In genomic region chr5:90395005-90395404, GRCh38 we compare ENCODE assay signal across 30 cellular contexts.
"Had no signal": no experiment of that assay in that cellular context is flagged by ENCODE, and none has a peak within 500 bp of the region (broad histone marks: within the 10 kb centered on the region; RNA-seq: fewer than 3 reads in every experiment).

No MANE protein-coding gene starts in this region.

- H3K4me3 ChIP-seq: adrenal gland, body of pancreas, esophagus muscularis mucosa, gastrocnemius medialis, heart left ventricle had no signal

- ATAC-seq: activated CD4-positive, alpha-beta T cell treated with anti-CD3 and anti-CD28 coated beads for 36 hours; activated CD8-positive, alpha-beta memory T cell treated with anti-CD3 and anti-CD28 coated beads, Interleukin-2, amount 10 ng/mL, durations not matched to agents 7 days and 5 days; activated CD8-positive, alpha-beta T cell treated with anti-CD3 and anti-CD28 coated beads, Interleukin-2, amount 10 ng/mL, durations not matched to agents 7 days and 5 days; activated naive CD8-positive, alpha-beta T cell treated with anti-CD3 and anti-CD28 coated beads, Interleukin-2, amount 50 U/mL, for 24 hours; body of pancreas; effector memory CD8-positive, alpha-beta T cell; foreskin keratinocyte; gastrocnemius medialis; heart left ventricle had no signal

- H3K27me3 ChIP-seq: adrenal gland, body of pancreas, esophagus muscularis mucosa, foreskin keratinocyte, gastrocnemius medialis, heart left ventricle had no signal

- DNase-seq: activated CD4-positive, alpha-beta memory T cell treated with anti-CD3 and anti-CD28 coated beads for 36 hours; activated CD4-positive, alpha-beta T cell treated with anti-CD3 and anti-CD28 coated beads for 36 hours; activated CD4-positive, alpha-beta T cell treated with anti-CD3 and anti-CD28 coated beads, Interleukin-2, amount 10 ng/mL, durations not matched to agents 24 days and 14 days; activated CD4-positive, CD25-positive, alpha-beta regulatory T cell; activated CD4-positive, CD25-positive, alpha-beta regulatory T cell treated with anti-CD3 and anti-CD28 coated beads, Interleukin-2, amount 50 U/mL, for 72 hours; activated CD8-positive, alpha-beta memory T cell treated with anti-CD3 and anti-CD28 coated beads, Interleukin-2, amount 10 ng/mL, durations not matched to agents 7 days and 5 days; activated CD8-positive, alpha-beta memory T cell treated with anti-CD3 and anti-CD28 coated beads, Interleukin-2, amount 50 U/mL, for 4 hours; activated CD8-positive, alpha-beta T cell treated with anti-CD3 and anti-CD28 coated beads, Interleukin-2, amount 10 ng/mL, durations not matched to agents 7 days and 5 days; activated effector memory CD4-positive, alpha-beta T cell treated with anti-CD3 and anti-CD28 coated beads, Interleukin-2, amount 50 U/mL, for 16 hours; activated naive CD4-positive, alpha-beta T cell treated with anti-CD3 and anti-CD28 coated beads for 36 hours; activated naive CD8-positive, alpha-beta T cell treated with anti-CD3 and anti-CD28 coated beads for 36 hours; activated naive CD8-positive, alpha-beta T cell treated with anti-CD3 and anti-CD28 coated beads, Interleukin-2, amount 50 U/mL, for 24 hours; activated T-cell treated with anti-CD3 and anti-CD28 coated beads, Interleukin-2, amount 50 U/mL, for 1 hour; activated T-cell treated with anti-CD3 and anti-CD28 coated beads, Interleukin-2, amount 50 U/mL, for 48 hours; adrenal gland; amygdala; aorta; body of pancreas; caudate nucleus; cortex of kidney; dermis blood vessel endothelial cell; effector CD4-positive, alpha-beta T cell; effector memory CD8-positive, alpha-beta T cell; erythroblast; foreskin keratinocyte; gastrocnemius medialis; glutamatergic neuron; heart left ventricle; T-helper 2 cell had no signal

- H3K4me1 ChIP-seq: adrenal gland, body of pancreas, esophagus muscularis mucosa, foreskin keratinocyte had no signal

- H3K9me3 ChIP-seq: body of pancreas, esophagus muscularis mucosa, gastrocnemius medialis, heart left ventricle had no signal

- H3K27ac ChIP-seq: adrenal gland, body of pancreas, esophagus muscularis mucosa, foreskin keratinocyte, gastrocnemius medialis, heart left ventricle had no signal
